12 cellular contexts compared by ENCODE assay signal in genomic region chr19:56155124-56155687, GRCh38. TPM values are rescaled to one million over a fixed set of nuclear protein-coding genes. Genes with fewer than 3 reads are reported as not detected.
DNase-seq lines count a peak whose midpoint lies in the region; ATAC-seq and TF ChIP-seq lines count a peak whose summit lies in the region.
"Had no signal": no experiment of that assay in that cellular context is flagged by ENCODE, and none has a peak within 500 bp of the region (broad histone marks: within the 10 kb centered on the region; RNA-seq: fewer than 3 reads in every experiment).

No MANE protein-coding gene starts in this region.

- H3K79me2 ChIP-seq in SU-DHL-6 (ENCODE audit: insufficient read depth, low read length), result peaks cover 3% of the 10 kb centered on the region; the same call in 1 of the 2 replicates

- TF ChIP-seq CTCF in SU-DHL-6 (IDR thresholded peaks at IDR 0.05; ENCODE audit: insufficient read depth, low read length, poor library complexity, severe bottlenecking) (peak; percentile 18), cardiac muscle cell (IDR thresholded peaks at IDR 0.05; ENCODE audit: low read depth, low read length) (peak; percentile 41), testis (IDR thresholded peaks at IDR 0.05) (peak in 2 of 3 experiments; percentile 44 to 48)

- TF ChIP-seq POLR2A in testis (IDR thresholded peaks at IDR 0.05), result no peak

- H4K20me1 ChIP-seq in SU-DHL-6 (ENCODE audit: low read depth, low read length), result no peaks in the 10 kb centered on the region

- H3K4me1 ChIP-seq in cardiac muscle cell (ENCODE audit: low read depth) (no peaks in the 10 kb centered on the region), testis (peaks cover 3% of the 10 kb centered on the region)

- H3K9ac ChIP-seq in SU-DHL-6 (ENCODE audit: low read length), result no peak overlapping the region

- no peaks in the 10 kb centered on the region for H3K9me3 Mint-ChIP-seq in activated naive CD4-positive, alpha-beta T cell treated with anti-CD3 and anti-CD28 coated beads, Interleukin-2, amount 50 U/mL, for 24 hours
- H3K9me3 Mint-ChIP-seq: activated T-cell treated with anti-CD3 and anti-CD28 coated beads, Interleukin-2, amount 50 U/mL, for 4 hours had no signal

- H3K27ac Mint-ChIP-seq in activated naive CD4-positive, alpha-beta T cell treated with anti-CD3 and anti-CD28 coated beads, Interleukin-2, amount 50 U/mL, for 24 hours, result peak overlapping the region; percentile 46

- H3K9me2 ChIP-seq in SU-DHL-6 (replicated peaks; ENCODE audit: insufficient read depth, low read length), result no peaks in the 10 kb centered on the region

- H2AFZ ChIP-seq in SU-DHL-6 (ENCODE audit: low read depth, low read length, severe bottlenecking), result no peak overlapping the region

- peaks cover 11% of the 10 kb centered on the region for H3K36me3 Mint-ChIP-seq in activated naive CD4-positive, alpha-beta T cell treated with anti-CD3 and anti-CD28 coated beads, Interleukin-2, amount 50 U/mL, for 24 hours

- H3K4me2 ChIP-seq in SU-DHL-6 (ENCODE audit: low read depth, low read length, poor library complexity, severe bottlenecking), result no peak overlapping the region

- H3K4me1 Mint-ChIP-seq in activated naive CD4-positive, alpha-beta T cell treated with anti-CD3 and anti-CD28 coated beads, Interleukin-2, amount 50 U/mL, for 24 hours, result peaks cover 22% of the 10 kb centered on the region

- no peak overlapping the region for H3K4me3 Mint-ChIP-seq in activated naive CD4-positive, alpha-beta T cell treated with anti-CD3 and anti-CD28 coated beads, Interleukin-2, amount 50 U/mL, for 24 hours
- H3K4me3 Mint-ChIP-seq: activated T-cell treated with anti-CD3 and anti-CD28 coated beads, Interleukin-2, amount 50 U/mL, for 4 hours had no signal

- no peak for DNase-seq in activated naive CD4-positive, alpha-beta T cell treated with anti-CD3 and anti-CD28 coated beads, Interleukin-2, amount 50 U/mL, for 16 hours
- DNase-seq in cardiac muscle cell (ENCODE audit: low read depth in 1 of 2, low spot score in 1 of 2) (peak in 1 of 2 donors; percentile 11), testis (peak; percentile 53), T1000 (lab: John Stamatoyannopoulos, UW) (no peak), NCI-H2196 treated with DMSO at 0.1 percent for 48 hours (lab: John Stamatoyannopoulos, UW; ENCODE audit: unreplicated experiment) (no peak)
- DNase-seq: activated T-cell treated with anti-CD3 and anti-CD28 coated beads, Interleukin-2, amount 50 U/mL, for 4 hours; SHP77 treated with DMSO at 0.1 percent for 48 hours had no signal

- no peaks in the 10 kb centered on the region for H3K36me3 ChIP-seq in SU-DHL-6 (ENCODE audit: low read length)
- no peaks in the 10 kb centered on the region for H3K36me3 ChIP-seq in cardiac muscle cell
- H3K36me3 ChIP-seq in testis (ENCODE audit: low read depth, missing control alignments), result no peaks in the 10 kb centered on the region

- no peak for ATAC-seq in GM21723 (IDR thresholded peaks at IDR 0.05; ENCODE audit: unreplicated experiment)
- ATAC-seq: activated T-cell treated with anti-CD3 and anti-CD28 coated beads, Interleukin-2, amount 50 U/mL, for 4 hours had no signal

- H3K9me3 ChIP-seq in SU-DHL-6 (ENCODE audit: insufficient read depth, low read length) (no peaks in the 10 kb centered on the region), cardiac muscle cell (ENCODE audit: low read depth) (no peaks in the 10 kb centered on the region), testis (no peaks in the 10 kb centered on the region)

- H3K4me3 ChIP-seq in SU-DHL-6 (ENCODE audit: insufficient read depth, low read length, poor library complexity, severe bottlenecking), result no peak overlapping the region
- H3K4me3 ChIP-seq in cardiac muscle cell, result no peak overlapping the region
- H3K4me3 ChIP-seq in testis, result no peak overlapping the region

- H3K27me3 Mint-ChIP-seq in activated naive CD4-positive, alpha-beta T cell treated with anti-CD3 and anti-CD28 coated beads, Interleukin-2, amount 50 U/mL, for 24 hours, result no peaks in the 10 kb centered on the region

- H3K27me3 ChIP-seq in SU-DHL-6 (ENCODE audit: low read length) (no peaks in the 10 kb centered on the region), cardiac muscle cell (no peaks in the 10 kb centered on the region), testis (no peaks in the 10 kb centered on the region)

- no peaks in the 10 kb centered on the region for H3F3A ChIP-seq in SU-DHL-6 (ENCODE audit: insufficient read depth)

- no peak overlapping the region for H3K27ac ChIP-seq in SU-DHL-6 (ENCODE audit: low read depth, low read length)
- H3K27ac ChIP-seq in cardiac muscle cell, result no peak overlapping the region
- H3K27ac ChIP-seq in testis, result no peak overlapping the region

- intact Hi-C loops in testis (cut with DNase I; ENCODE audit: low total_unique reads), result no loop called here

- WGBS in testis, 2 donors, result 43 to 71% methylated on average over 6 to 17 of the region's 17 CpGs

RNA-seq across cellular contexts. Expression of gene ZNF444, which starts 14.1 kb away (rescaled TPM):
- total RNA-seq in cardiac muscle cell (67.8 and 72.8 TPM in 2 replicates), testis (10 to 100 TPM; 59.2 to 62.6 TPM)
- polyA plus RNA-seq in cardiac muscle cell (71.8 and 88.4 TPM in 2 replicates), testis (ENCODE audit: insufficient read depth, low read depth, low replicate concordance) (24.7 TPM)

RNA-seq across cellular contexts. Expression of gene GALP, which starts 20.6 kb away (rescaled TPM):
- total RNA-seq in cardiac muscle cell, result 0.21 TPM in 1 of 2 replicates, not detected in the other
- polyA plus RNA-seq in cardiac muscle cell, result not detected in 2 replicates
- total RNA-seq in testis, result not detected
- not detected for polyA plus RNA-seq in testis (ENCODE audit: insufficient read depth, low read depth, low replicate concordance)
- total RNA-seq: activated T-cell treated with anti-CD3 and anti-CD28 coated beads, Interleukin-2, amount 50 U/mL, for 4 hours; right cardiac atrium; subcutaneous adipose tissue had no signal
- polyA plus RNA-seq: right cardiac atrium had no signal

RNA-seq across cellular contexts. Expression of gene ZNF787, which starts 34.1 kb away (rescaled TPM):
- total RNA-seq in cardiac muscle cell (43.0 and 45.5 TPM in 2 replicates), testis (10 to 100 TPM; 35.7 to 41.4 TPM)
- polyA plus RNA-seq in cardiac muscle cell (29.2 and 34.9 TPM in 2 replicates), testis (ENCODE audit: insufficient read depth, low read depth, low replicate concordance) (22.3 TPM)

RNA-seq across cellular contexts. Expression of gene ZSCAN5B, which starts 42.4 kb away (rescaled TPM):
- total RNA-seq in cardiac muscle cell (not detected in 2 replicates), testis (1 to 10 TPM; 4.0 to 5.8 TPM)
- polyA plus RNA-seq in cardiac muscle cell (0.29 TPM in 1 of 2 replicates, not detected in the other), testis (ENCODE audit: insufficient read depth, low read depth, low replicate concordance) (3.0 TPM)
- total RNA-seq: activated T-cell treated with anti-CD3 and anti-CD28 coated beads, Interleukin-2, amount 50 U/mL, for 4 hours; right cardiac atrium; subcutaneous adipose tissue had no signal
- polyA plus RNA-seq: right cardiac atrium had no signal

RNA-seq across cellular contexts. Expression of gene ZSCAN5C, which starts 46.9 kb away (rescaled TPM):
- total RNA-seq in cardiac muscle cell (not detected in 2 replicates), testis (under 1 TPM; 0.19 to 0.31 TPM)
- polyA plus RNA-seq in cardiac muscle cell (0.20 TPM in 1 of 2 replicates, not detected in the other), testis (ENCODE audit: insufficient read depth, low read depth, low replicate concordance) (not detected)
- total RNA-seq: activated T-cell treated with anti-CD3 and anti-CD28 coated beads, Interleukin-2, amount 50 U/mL, for 4 hours; right cardiac atrium; subcutaneous adipose tissue had no signal
- polyA plus RNA-seq: right cardiac atrium had no signal
